Comparison of ENCODE assay signal across 9 cellular contexts in the genomic region with DNA sequence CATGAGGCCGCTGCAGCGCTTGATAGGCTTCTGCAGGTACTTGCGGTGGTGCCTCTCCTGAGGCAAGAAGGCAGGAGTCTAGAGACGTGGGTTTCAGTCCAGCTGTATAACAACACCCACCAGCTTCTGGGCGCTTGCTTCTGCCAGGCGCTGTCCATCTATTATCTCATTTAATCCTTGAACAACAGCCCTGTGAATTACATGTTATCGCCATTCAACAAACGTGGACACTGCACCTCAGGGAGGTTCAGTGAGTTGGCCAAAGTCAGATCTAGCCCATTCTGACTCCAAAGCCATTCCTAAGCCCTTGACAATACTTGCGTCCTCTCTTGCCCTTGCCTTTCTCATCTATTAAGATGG. TPM values are rescaled to one million over a fixed set of nuclear protein-coding genes. Genes with fewer than 3 reads are reported as not detected.
A peak's percentile ranks its signal among the peaks of the same experiment; 100 is the strongest.
DNase-seq lines count a peak whose midpoint lies in the region; ATAC-seq and TF ChIP-seq lines count a peak whose summit lies in the region.
"Had no signal": no experiment of that assay in that cellular context is flagged by ENCODE, and none has a peak within 500 bp of the region (broad histone marks: within the 10 kb centered on the region; RNA-seq: fewer than 3 reads in every experiment).

No MANE protein-coding gene starts in this region.

- no peaks in the 10 kb centered on the region for H3K36me3 Mint-ChIP-seq in activated naive CD4-positive, alpha-beta T cell treated with anti-CD3 and anti-CD28 coated beads, Interleukin-2, amount 50 U/mL, for 24 hours
- H3K36me3 Mint-ChIP-seq in central memory CD8-positive, alpha-beta T cell (ENCODE audit: insufficient read depth): no peaks in the 10 kb centered on the region
- H3K36me3 Mint-ChIP-seq in naive B cell: no peaks in the 10 kb centered on the region
- no peaks in the 10 kb centered on the region for H3K36me3 Mint-ChIP-seq in type B pancreatic cell

- H3K9me3 Mint-ChIP-seq in activated naive CD4-positive, alpha-beta T cell treated with anti-CD3 and anti-CD28 coated beads, Interleukin-2, amount 50 U/mL, for 24 hours: no peaks in the 10 kb centered on the region
- H3K9me3 Mint-ChIP-seq in central memory CD8-positive, alpha-beta T cell: no peaks in the 10 kb centered on the region
- peaks cover 0 to 13% (median 2%) of the 10 kb centered on the region in 7 donors for H3K9me3 Mint-ChIP-seq in naive B cell
- no peaks in the 10 kb centered on the region for H3K9me3 Mint-ChIP-seq in type B pancreatic cell

- ATAC-seq in central memory CD8-positive, alpha-beta T cell (replicated peaks; ENCODE audit: extremely low read depth, poor library complexity, severe bottlenecking): no peak
- ATAC-seq in naive B cell (ENCODE audit: low read depth in 2 of 2): no peak

- no peak for TF ChIP-seq CTCF in type B pancreatic cell (conservative IDR thresholded peaks at IDR 0.05)

- no peak overlapping the region for H3K27ac Mint-ChIP-seq in activated naive CD4-positive, alpha-beta T cell treated with anti-CD3 and anti-CD28 coated beads, Interleukin-2, amount 50 U/mL, for 24 hours
- no peak overlapping the region for H3K27ac Mint-ChIP-seq in central memory CD8-positive, alpha-beta T cell (ENCODE audit: low read depth)
- H3K27ac Mint-ChIP-seq in naive B cell (no peak overlapping the region), type B pancreatic cell (no peak overlapping the region)

- H3K4me3 Mint-ChIP-seq in activated naive CD4-positive, alpha-beta T cell treated with anti-CD3 and anti-CD28 coated beads, Interleukin-2, amount 50 U/mL, for 24 hours: peak overlapping the region; percentile 71
- peak overlapping the region; percentile 58 for H3K4me3 Mint-ChIP-seq in central memory CD8-positive, alpha-beta T cell
- H3K4me3 Mint-ChIP-seq in naive B cell: peak overlapping the region; percentile 67 to 86 (median 80)
- peak overlapping the region; percentile 85 for H3K4me3 Mint-ChIP-seq in type B pancreatic cell

- peaks cover 15% of the 10 kb centered on the region for H3K4me1 Mint-ChIP-seq in activated naive CD4-positive, alpha-beta T cell treated with anti-CD3 and anti-CD28 coated beads, Interleukin-2, amount 50 U/mL, for 24 hours
- H3K4me1 Mint-ChIP-seq in central memory CD8-positive, alpha-beta T cell: no peaks in the 10 kb centered on the region
- peaks cover 11 to 17% (median 15%) of the 10 kb centered on the region in 3 donors for H3K4me1 Mint-ChIP-seq in naive B cell
- H3K4me1 Mint-ChIP-seq in type B pancreatic cell (ENCODE audit: unreplicated experiment): peaks cover 23% of the 10 kb centered on the region

- DNase-seq in activated naive CD4-positive, alpha-beta T cell treated with Interleukin-2 at 50 U/mL for 16 hours: no peak
- no peak for DNase-seq in central memory CD8-positive, alpha-beta T cell (ENCODE audit: low spot score in 2 of 2)
- DNase-seq in naive B cell: no peak
- no peak for DNase-seq in type B pancreatic cell (ENCODE audit: extremely low spot score, unreplicated experiment)
- no peak for DNase-seq in NCI-H1930 (lab: John Stamatoyannopoulos, UW)
- no peak for DNase-seq in NAMALWA (ENCODE audit: low spot score)
- no peak for DNase-seq in NCI-H2227 (lab: John Stamatoyannopoulos, UW; ENCODE audit: unreplicated experiment)

- H3K27me3 Mint-ChIP-seq in activated naive CD4-positive, alpha-beta T cell treated with anti-CD3 and anti-CD28 coated beads, Interleukin-2, amount 50 U/mL, for 24 hours: peaks cover 33% of the 10 kb centered on the region
- H3K27me3 Mint-ChIP-seq in central memory CD8-positive, alpha-beta T cell: peaks cover 90% of the 10 kb centered on the region
- peaks cover 65 to 84% (median 80%) of the 10 kb centered on the region in 3 donors for H3K27me3 Mint-ChIP-seq in naive B cell
- H3K27me3 Mint-ChIP-seq in type B pancreatic cell: peaks cover 78% of the 10 kb centered on the region

RNA-seq across cellular contexts. Expression of a gene that starts 0.4 kb away (rescaled TPM):
- polyA plus RNA-seq in naive B cell (ENCODE audit: low read depth in 6 of 6): not detected
- 0.93 and 3.1 TPM in 2 replicates for total RNA-seq in type B pancreatic cell (ENCODE audit: low replicate concordance)
- total RNA-seq: dermis microvascular lymphatic vessel endothelial cell had no signal
